27 cellular contexts compared by ENCODE assay signal in the genomic region with DNA sequence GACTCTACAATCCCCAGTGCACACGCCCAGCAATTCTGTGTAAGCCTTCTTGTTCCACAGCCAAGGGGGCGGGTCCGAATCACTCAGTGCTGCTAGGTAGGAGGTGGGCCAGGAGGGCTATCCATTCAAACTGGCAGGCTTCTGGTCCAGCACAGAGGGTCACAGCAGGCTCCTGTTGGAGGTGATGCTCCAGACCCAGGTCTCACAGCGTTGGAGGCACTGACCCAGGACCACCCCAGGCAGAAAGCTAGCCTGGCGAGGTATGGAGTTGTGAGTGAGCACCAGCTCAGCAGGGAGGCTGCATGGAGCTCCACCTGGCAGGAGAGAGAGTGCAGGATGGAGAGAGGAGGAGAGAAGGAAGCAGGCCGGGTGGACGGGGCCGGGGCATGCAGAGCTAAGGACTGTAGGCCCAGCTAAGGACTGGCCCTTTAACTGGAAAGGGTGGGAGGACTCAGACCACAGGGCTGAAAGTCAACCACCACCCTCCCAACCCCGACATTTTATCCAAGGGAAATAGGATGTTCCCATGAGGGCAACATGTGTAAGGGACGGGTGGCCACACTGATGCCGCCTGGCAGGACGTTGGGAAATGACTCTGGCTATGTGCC.
"Had no signal": no experiment of that assay in that cellular context is flagged by ENCODE, and none has a peak within 500 bp of the region (broad histone marks: within the 10 kb centered on the region; RNA-seq: fewer than 3 reads in every experiment).

No MANE protein-coding gene starts in this region.

- H3K9me3 ChIP-seq: esophagus muscularis mucosa, heart right ventricle, left lung, lower lobe of right lung, neutrophil, pancreas, psoas muscle, transverse colon, uterus had no signal

- H3K4me1 ChIP-seq: foreskin keratinocyte, left lung, lower lobe of right lung, pancreas, psoas muscle had no signal

- H3K4me2 ChIP-seq: smooth muscle cell had no signal

- H3K9me3 Mint-ChIP-seq: activated T-cell treated with anti-CD3 and anti-CD28 coated beads, Interleukin-2, amount 50 U/mL, for 24 hours; nephron progenitor cell; stimulated activated naive B cell treated with anti-CD40 and anti-IgM and Interleukin-4, amounts not matched to agents 10 μg/mL and 1 μg/mL and 100 μg/mL, for 72 hours had no signal

- H3K4me3 Mint-ChIP-seq: activated CD4-positive, alpha-beta T cell treated with anti-CD3 and anti-CD28 coated beads for 36 hours; activated T-cell treated with anti-CD3 and anti-CD28 coated beads, Interleukin-2, amount 50 U/mL, for 24 hours; nephron progenitor cell; stimulated activated naive B cell treated with anti-CD40 and anti-IgM and Interleukin-4, amounts not matched to agents 10 μg/mL and 1 μg/mL and 100 μg/mL, for 72 hours had no signal

- H3K27me3 Mint-ChIP-seq: activated T-cell treated with anti-CD3 and anti-CD28 coated beads, Interleukin-2, amount 50 U/mL, for 24 hours had no signal

- H3K4me3 ChIP-seq: esophagus muscularis mucosa, heart right ventricle, left lung, lower lobe of right lung, pancreas, psoas muscle, smooth muscle cell, transverse colon, uterus had no signal

- H3K27me3 ChIP-seq: brain microvascular endothelial cell, esophagus muscularis mucosa, foreskin keratinocyte, heart right ventricle, left lung, neutrophil, pancreas, transverse colon, uterus had no signal

- ATAC-seq: activated CD4-positive, alpha-beta T cell treated with anti-CD3 and anti-CD28 coated beads for 36 hours; foreskin keratinocyte; left lung; pancreas; psoas muscle; stimulated activated naive B cell treated with anti-CD40 and anti-IgM and Interleukin-4, amounts not matched to agents 10 μg/mL and 1 μg/mL and 100 μg/mL, for 72 hours had no signal

- H3K36me3 ChIP-seq: brain microvascular endothelial cell, left lung, lower lobe of right lung, neutrophil, pancreas, transverse colon, uterus had no signal

- H3K27ac Mint-ChIP-seq: activated CD4-positive, alpha-beta T cell treated with anti-CD3 and anti-CD28 coated beads for 36 hours; activated T-cell treated with anti-CD3 and anti-CD28 coated beads, Interleukin-2, amount 50 U/mL, for 24 hours; nephron progenitor cell; stimulated activated naive B cell treated with anti-CD40 and anti-IgM and Interleukin-4, amounts not matched to agents 10 μg/mL and 1 μg/mL and 100 μg/mL, for 72 hours had no signal

- H3K4me1 Mint-ChIP-seq: activated CD4-positive, alpha-beta T cell treated with anti-CD3 and anti-CD28 coated beads for 36 hours; stimulated activated naive B cell treated with anti-CD40 and anti-IgM and Interleukin-4, amounts not matched to agents 10 μg/mL and 1 μg/mL and 100 μg/mL, for 72 hours had no signal

- H3K27ac ChIP-seq: brain microvascular endothelial cell, foreskin keratinocyte, heart right ventricle, left lung, lower lobe of right lung, neutrophil, pancreas, psoas muscle had no signal

- DNase-seq: activated CD4-positive, alpha-beta T cell treated with anti-CD3 and anti-CD28 coated beads for 36 hours; activated CD4-positive, CD25-positive, alpha-beta regulatory T cell; activated CD8-positive, alpha-beta memory T cell treated with anti-CD3 and anti-CD28 coated beads, Interleukin-2, amount 50 U/mL, for 48 hours; activated gamma-delta T cell; activated naive CD4-positive, alpha-beta T cell treated with anti-CD3 and anti-CD28 coated beads, Interleukin-2, amount 50 U/mL, for 16 hours; activated T-cell treated with anti-CD3 and anti-CD28 coated beads, Interleukin-2, amount 50 U/mL, for 24 hours; amniotic stem cell; brain microvascular endothelial cell; caudate nucleus; foreskin keratinocyte; heart right ventricle; kidney glomerular epithelial cell; left lung; lower lobe of right lung; mesenchymal stem cell; nephron progenitor cell; pancreas; psoas muscle; stimulated activated CD4-positive, alpha-beta T cell treated with anti-CD3 and anti-CD28 coated beads, Interleukin-1b, Interleukin-23, amount 100 ng/mL, for 48 hours; stimulated activated CD4-positive, alpha-beta T cell treated with anti-CD3 and anti-CD28 coated beads, Interleukin-4, amount 100 ng/mL, for 4 hours; stimulated activated CD8-positive, alpha-beta memory T cell treated with anti-CD3 and anti-CD28 coated beads, Interleukin-4, amount 100 ng/mL, for 48 hours; stimulated activated naive B cell treated with anti-CD40 and anti-IgM and Interleukin-4, amounts not matched to agents 10 μg/mL and 1 μg/mL and 100 μg/mL, for 72 hours; transverse colon; uterus had no signal
